ENCODE assay signal across 24 cellular contexts in genomic region chr15:34132881-34133280, GRCh38. TPM values are rescaled to one million over a fixed set of nuclear protein-coding genes. Genes with fewer than 3 reads are reported as not detected.
DNase-seq lines count a peak whose midpoint lies in the region; ATAC-seq, FAIRE-seq and TF ChIP-seq lines count a peak whose summit lies in the region.
"Had no signal": no experiment of that assay in that cellular context is flagged by ENCODE, and none has a peak within 500 bp of the region (broad histone marks: within the 10 kb centered on the region; RNA-seq: fewer than 3 reads in every experiment).

No MANE protein-coding gene starts in this region.

- peak; percentile 70 for DNase-seq in NCI-H82 (lab: John Stamatoyannopoulos, UW)
- no peak for DNase-seq in NCI-H82 treated with DMSO at 0.1 percent for 48 hours (lab: John Stamatoyannopoulos, UW; ENCODE audit: unreplicated experiment)
- DNase-seq in H1 (ENCODE audit: low read depth in 1 of 2, low spot score in 2 of 2): no peak
- DNase-seq in kidney glomerular epithelial cell (lab: John Stamatoyannopoulos, UW): peak; percentile 10
- DNase-seq in hepatocyte (ENCODE audit: low spot score): no peak
- no peak for DNase-seq in amniotic stem cell (lab: John Stamatoyannopoulos, UW)
- DNase-seq in NOMO-1 treated with DMSO at 0.1 percent for 48 hours (lab: John Stamatoyannopoulos, UW; ENCODE audit: unreplicated experiment): no peak
- DNase-seq: ACHN, BE2C, Calu3, DMS153, GM23248, H9, MM.1S, NCI-H1694, NCI-H2029 treated with DMSO at 0.1 percent for 48 hours, NCI-H446 treated with DMSO at 0.1 percent for 48 hours, NCI-H526, SHP77 had no signal

- no peak for ATAC-seq in GM21786 (IDR thresholded peaks at IDR 0.05; ENCODE audit: unreplicated experiment)
- ATAC-seq: Panc1 had no signal

- POLR2A ChIA-PET in H1 (lab: Charles Lee; ENCODE audit: partially characterized antibody): interaction anchor here (1.2 to 1.4 kb wide), 2 partner anchors 9 to 10 kb away, joined by 3 to 7 read pairs; no protein-coding TSS in a partner anchor

- no peak overlapping the region for H2BK15ac ChIP-seq in H1 (ENCODE audit: low read length)

- no peak overlapping the region for H2BK120ac ChIP-seq in H1 (replicated peaks; ENCODE audit: low read depth, low read length)

- TF ChIP-seq RAD21 in H1 (IDR thresholded peaks at IDR 0.05 in 1 of 2, conservative IDR thresholded peaks at IDR 0.05 in 1 of 2; ENCODE audit: low read depth in 2 of 2, low read length in 2 of 2): no peak

- H4K5ac ChIP-seq in H1 (ENCODE audit: insufficient read length, low read depth, low read length): no peak overlapping the region

- FAIRE-seq in H1 (lab: Jason Lieb, UNC): peak; percentile 19

- TF ChIP-seq POLR2A in H1 (IDR thresholded peaks at IDR 0.05; ENCODE audit: control extremely low read depth in 1 of 2, low read depth in 2 of 2, low read length in 2 of 2): no peak

- no peaks in the 10 kb centered on the region for H3K36me3 ChIP-seq in H1 (ENCODE audit: control insufficient read depth in 2 of 4, insufficient read depth in 4 of 4, low read length in 3 of 4)
- no peaks in the 10 kb centered on the region for H3K36me3 ChIP-seq in hepatocyte (replicated peaks; ENCODE audit: insufficient read depth, low read depth)
- H3K36me3 ChIP-seq: BE2C had no signal

- TF ChIP-seq CTCF in H1 (IDR thresholded peaks at IDR 0.05; ENCODE audit: control extremely low read depth in 1 of 3, insufficient read depth in 1 of 3, low read depth in 1 of 3, low read length in 3 of 3) (no peak), hepatocyte (IDR thresholded peaks at IDR 0.05; ENCODE audit: poor library complexity) (no peak)

- H3K4me2 ChIP-seq in H1 (ENCODE audit: insufficient read depth in 1 of 2, low read depth in 2 of 2, low read length in 2 of 2): no peak overlapping the region
- no peak overlapping the region for H3K4me2 ChIP-seq in hepatocyte
- H3K4me2 ChIP-seq: KMS-11 had no signal

- H3K79me1 ChIP-seq in H1 (ENCODE audit: low read depth, low read length): no peaks in the 10 kb centered on the region

- H3K27me3 ChIP-seq in H1 (replicated peaks in 1 of 4; ENCODE audit: control insufficient read depth in 3 of 4, extremely low read depth in 1 of 4, insufficient read depth in 3 of 4, low read length in 3 of 4) (no peaks in the 10 kb centered on the region), hepatocyte (no peaks in the 10 kb centered on the region)
- H3K27me3 ChIP-seq: BE2C had no signal

- H2BK12ac ChIP-seq in H1 (ENCODE audit: low read depth, low read length): no peak overlapping the region

- no peaks in the 10 kb centered on the region for H4K20me1 ChIP-seq in H1 (replicated peaks in 1 of 2; ENCODE audit: control insufficient read depth in 1 of 2, insufficient read depth in 2 of 2, low read length in 2 of 2)
- H4K20me1 ChIP-seq in hepatocyte (ENCODE audit: insufficient read depth, poor library complexity, severe bottlenecking): no peaks in the 10 kb centered on the region

- no peak overlapping the region for H3K14ac ChIP-seq in H1 (ENCODE audit: insufficient read length)

- H3K4ac ChIP-seq in H1 (replicated peaks; ENCODE audit: insufficient read length, low read depth, low read length): no peak overlapping the region

- no peaks in the 10 kb centered on the region for H3K9me2 ChIP-seq in hepatocyte (replicated peaks; ENCODE audit: insufficient read depth)

- no peak overlapping the region for H2BK5ac ChIP-seq in H1 (ENCODE audit: low read depth, low read length)

- no peak overlapping the region for H2AK5ac ChIP-seq in H1 (ENCODE audit: low read depth, low read length)

- CTCF ChIA-PET in H1 (lab: Charles Lee; ENCODE audit: partially characterized antibody): interaction anchor here (0.9 to 5.2 kb wide), 3 partner anchors 22 to 30 kb away, joined by 3 to 26 read pairs (median 3); no protein-coding TSS in a partner anchor

- H3K9me3 ChIP-seq in H1 (ENCODE audit: insufficient read depth in 2 of 2, low read depth in 1 of 2, low read length in 1 of 2) (no peaks in the 10 kb centered on the region), hepatocyte (ENCODE audit: low read depth) (no peaks in the 10 kb centered on the region)
- H3K9me3 ChIP-seq: BE2C had no signal

- H3K56ac ChIP-seq in H1 (replicated peaks; ENCODE audit: insufficient read length, low read depth, low read length): no peak overlapping the region

- no peak overlapping the region for H3K9ac ChIP-seq in H1 (replicated peaks in 1 of 4; ENCODE audit: extremely low read depth in 1 of 4, low read depth in 3 of 4, low read length in 3 of 4)
- H3K9ac ChIP-seq: GM23248, KMS-11 had no signal

- H3K4me1 ChIP-seq in H1 (replicated peaks in 1 of 4; ENCODE audit: control insufficient read depth in 3 of 4, insufficient read depth in 4 of 4, low read length in 3 of 4) (no peaks in the 10 kb centered on the region), hepatocyte (ENCODE audit: insufficient read depth) (no peaks in the 10 kb centered on the region)
- H3K4me1 ChIP-seq: BE2C had no signal

- no peak overlapping the region for H2AFZ ChIP-seq in H1 (ENCODE audit: low read length)
- no peak overlapping the region for H2AFZ ChIP-seq in hepatocyte
- H2AFZ ChIP-seq: GM23248 had no signal

- no peak for TF ChIP-seq EP300 in H1 (IDR thresholded peaks at IDR 0.05; ENCODE audit: borderline replicate concordance in 1 of 2, low read depth in 2 of 2, low read length in 2 of 2)

- no peak overlapping the region for H3K27ac ChIP-seq in H1 (ENCODE audit: low read depth, low read length)
- H3K27ac ChIP-seq in hepatocyte: no peak overlapping the region
- H3K27ac ChIP-seq: 22Rv1, GM23248, KMS-11, RWPE1 had no signal

- no peak overlapping the region for H4K8ac ChIP-seq in H1 (ENCODE audit: extremely low read depth, insufficient read depth, low read length)

- H3K4me3 ChIP-seq in H1 (ENCODE audit: extremely low read depth in 1 of 4, insufficient read depth in 2 of 4, low read depth in 3 of 4, low read length in 4 of 4) (no peak overlapping the region), hepatocyte (no peak overlapping the region)
- H3K4me3 ChIP-seq: GM23248 had no signal

- no peak overlapping the region for H3K23ac ChIP-seq in H1 (ENCODE audit: insufficient read length)

- H4K91ac ChIP-seq in H1 (replicated peaks; ENCODE audit: insufficient read length, low read length): no peak overlapping the region

- no peak overlapping the region for H2BK20ac ChIP-seq in H1 (ENCODE audit: low read length)

- no peaks in the 10 kb centered on the region for H3K23me2 ChIP-seq in H1 (ENCODE audit: low read depth, low read length)

- no peaks in the 10 kb centered on the region for H3K79me2 ChIP-seq in H1 (ENCODE audit: control insufficient read depth in 1 of 2, insufficient read depth in 2 of 2, low read length in 2 of 2)
- no peaks in the 10 kb centered on the region for H3K79me2 ChIP-seq in hepatocyte

- WGBS in H1 (ENCODE audit: extremely low coverage in 1 of 2, insufficient coverage in 1 of 2, insufficient read length in 1 of 2, insufficient replicate concordance in 2 of 2, low coverage in 1 of 2, low lambda C conversion rate in 2 of 2, missing lambda C conversion rate in 1 of 2), 2 experiments: 94% methylated on average over 1 of the region's 1 CpG; no CpG with 5 or more reads in 1 of the 2 experiments
- 92% methylated on average over 1 of the region's 1 CpG for WGBS in hepatocyte (ENCODE audit: low lambda C conversion rate, missing lambda C conversion rate)

- no peak overlapping the region for H3K18ac ChIP-seq in H1 (ENCODE audit: extremely low read depth, low read length)

TF ChIP-seq in H1, 55 proteins besides CTCF, POLR2A, EP300 and RAD21:
- no peak for TF ChIP-seq CREB1 (IDR thresholded peaks at IDR 0.05)
- TF ChIP-seq SUZ12 (IDR thresholded peaks at IDR 0.05; ENCODE audit: low read length): no peak
- no peak for TF ChIP-seq SP2 (IDR thresholded peaks at IDR 0.05; ENCODE audit: low read length)

RNA-seq across cellular contexts. Expression of gene PGBD4, which starts 31.0 kb away (rescaled TPM):
- 0.76 and 0.99 TPM in 2 replicates for total RNA-seq in H1 (2021; fragmentation: NEBNext Ultra II Directional; extraction: Animal tissue kit (Norgen Biotek cat#: 25700))
- polyA plus RNA-seq in H1 (2011; rRNA removed) (0.44 and 0.68 TPM in 2 replicates), hepatocyte (0.54 and 0.56 TPM in 2 replicates)
- polyA plus RNA-seq in H1 (2011; cell fraction: cytosol; rRNA removed): 0.81 TPM
- 0.53 TPM for polyA plus RNA-seq in H1 (2011; cell fraction: nucleus; rRNA removed)
- 0.73 to 1.3 TPM (median 0.84 TPM) in 4 replicates for polyA plus RNA-seq in H1 (2012, experiment 1 of 2)
- polyA plus RNA-seq in H1 (2012, experiment 2 of 2): 0.08 TPM
- 1.0 TPM for polyA plus RNA-seq in H1 (2013, experiment 1 of 2)
- polyA plus RNA-seq in H1 (2013, experiment 2 of 2): 0.92 TPM
- 1.2 and 2.1 TPM in 2 replicates for polyA minus RNA-seq in H1 (2011; rRNA and poly(A)+ RNA removed)
- polyA minus RNA-seq in H1 (2011; cell fraction: cytosol; rRNA and poly(A)+ RNA removed): 1.0 TPM
- polyA minus RNA-seq in H1 (2011; cell fraction: nucleus; rRNA and poly(A)+ RNA removed): 1.7 TPM
- total RNA-seq in hepatocyte: 1.9 and 2.0 TPM in 2 replicates

RNA-seq across cellular contexts. Expression of gene EMC7, which starts 31.2 kb away (rescaled TPM):
- 39.0 TPM in 2 replicates for total RNA-seq in H1 (2021; fragmentation: NEBNext Ultra II Directional; extraction: Animal tissue kit (Norgen Biotek cat#: 25700))
- 15.5 and 29.0 TPM in 2 replicates for polyA plus RNA-seq in H1 (2011; rRNA removed)
- polyA plus RNA-seq in H1 (2011; cell fraction: cytosol; rRNA removed): 28.9 TPM
- 12.7 TPM for polyA plus RNA-seq in H1 (2011; cell fraction: nucleus; rRNA removed)
- 38.1 to 44.4 TPM (median 40.7 TPM) in 4 replicates for polyA plus RNA-seq in H1 (2012, experiment 1 of 2)
- 19.3 TPM for polyA plus RNA-seq in H1 (2012, experiment 2 of 2)
- polyA plus RNA-seq in H1 (2013, experiment 1 of 2): 59.6 TPM
- polyA plus RNA-seq in H1 (2013, experiment 2 of 2): 71.9 TPM
- 10.9 and 13.2 TPM in 2 replicates for polyA minus RNA-seq in H1 (2011; rRNA and poly(A)+ RNA removed)
- 5.7 TPM for polyA minus RNA-seq in H1 (2011; cell fraction: cytosol; rRNA and poly(A)+ RNA removed)
- 10.4 TPM for polyA minus RNA-seq in H1 (2011; cell fraction: nucleus; rRNA and poly(A)+ RNA removed)
- total RNA-seq in hepatocyte: 56.4 and 63.2 TPM in 2 replicates
- polyA plus RNA-seq in hepatocyte: 191 and 207 TPM in 2 replicates

Comparison
In these comparisons a context has a peak if more than half of its experiments do, and no peak if none do; other contexts are left out.
1. DNase-seq: peak in NCI-H82 (single experiment) and kidney glomerular epithelial cell (single experiment); none in NCI-H82 treated with DMSO at 0.1 percent for 48 hours (single experiment), H1 (0 of 2), hepatocyte (single experiment), amniotic stem cell (single experiment) and NOMO-1 treated with DMSO at 0.1 percent for 48 hours (single experiment).